1 cellular context compared by ENCODE assay signal in genomic region chr4:2535386-2536192, GRCh38.
TF ChIP-seq lines count a peak whose summit lies in the region.

No MANE protein-coding gene starts in this region.

TF ChIP-seq in WTC11, 78 proteins besides CTCF, POLR2A, EP300 and RAD21 (continued from another document and continues in another):
- no peak for TF ChIP-seq STAT6 (CRISPR knock-in tag; conservative IDR thresholded peaks at IDR 0.05; ENCODE audit: low read depth)
- TF ChIP-seq ZSCAN18 (CRISPR knock-in tag; IDR thresholded peaks at IDR 0.05) = no peak
- TF ChIP-seq ZNF121 (CRISPR knock-in tag; IDR thresholded peaks at IDR 0.05) = no peak
- no peak for TF ChIP-seq NR1H2 (CRISPR knock-in tag; IDR thresholded peaks at IDR 0.05)
- no peak for TF ChIP-seq MXD4 (CRISPR knock-in tag; IDR thresholded peaks at IDR 0.05; ENCODE audit: borderline replicate concordance)
- TF ChIP-seq USF1 (CRISPR knock-in tag; IDR thresholded peaks at IDR 0.05) = no peak; the same call in 1 of the 2 replicates
- no peak for TF ChIP-seq ZNF423 (CRISPR knock-in tag; IDR thresholded peaks at IDR 0.05)
- no peak for TF ChIP-seq CDX4 (CRISPR knock-in tag; IDR thresholded peaks at IDR 0.05; ENCODE audit: borderline replicate concordance)
- 0 out of 2 replicates have a peak, but pooled peaks have one; percentile 64 for TF ChIP-seq TP53 (CRISPR knock-in tag; IDR thresholded peaks at IDR 0.05)
- no peak for TF ChIP-seq ATF2 (CRISPR knock-in tag; IDR thresholded peaks at IDR 0.05; ENCODE audit: borderline replicate concordance, low read depth)
- TF ChIP-seq ATF1 (CRISPR knock-in tag; IDR thresholded peaks at IDR 0.05) = no peak
- TF ChIP-seq E2F4 (CRISPR knock-in tag; IDR thresholded peaks at IDR 0.05; ENCODE audit: borderline replicate concordance, low read depth) = no peak
- TF ChIP-seq AR (CRISPR knock-in tag; IDR thresholded peaks at IDR 0.05) = no peak
- no peak for TF ChIP-seq FOXP4 (CRISPR knock-in tag; IDR thresholded peaks at IDR 0.05)
- TF ChIP-seq TEAD1 (CRISPR knock-in tag; IDR thresholded peaks at IDR 0.05) = no peak
- TF ChIP-seq CBFB (CRISPR knock-in tag; IDR thresholded peaks at IDR 0.05; ENCODE audit: low read depth) = no peak
- TF ChIP-seq PRDM15 (CRISPR knock-in tag; IDR thresholded peaks at IDR 0.05) = no peak
- no peak for TF ChIP-seq ZNF219 (CRISPR knock-in tag; IDR thresholded peaks at IDR 0.05; ENCODE audit: borderline replicate concordance)
- TF ChIP-seq SOX15 (CRISPR knock-in tag; IDR thresholded peaks at IDR 0.05) = no peak
- no peak for TF ChIP-seq ZNF532 (CRISPR knock-in tag; IDR thresholded peaks at IDR 0.05; ENCODE audit: borderline replicate concordance)
- TF ChIP-seq PREB (CRISPR knock-in tag; IDR thresholded peaks at IDR 0.05; ENCODE audit: borderline replicate concordance) = no peak
- TF ChIP-seq NR2C2 (CRISPR knock-in tag; IDR thresholded peaks at IDR 0.05) = no peak
- TF ChIP-seq ZMAT4 (CRISPR knock-in tag; IDR thresholded peaks at IDR 0.05) = no peak
- TF ChIP-seq NFE2L1 (CRISPR knock-in tag; IDR thresholded peaks at IDR 0.05) = no peak
- no peak for TF ChIP-seq ZNF396 (CRISPR knock-in tag; IDR thresholded peaks at IDR 0.05; ENCODE audit: borderline replicate concordance)
- peak; percentile 33; the same call in 1 of the 2 replicates for TF ChIP-seq MAX (CRISPR knock-in tag; IDR thresholded peaks at IDR 0.05)
- no peak for TF ChIP-seq CREB1 (CRISPR knock-in tag; IDR thresholded peaks at IDR 0.05)
- no peak for TF ChIP-seq ZBTB21 (CRISPR knock-in tag; IDR thresholded peaks at IDR 0.05; ENCODE audit: borderline replicate concordance)
- 0 out of 2 replicates have a peak, but pooled peaks have one; percentile 33 for TF ChIP-seq EMX1 (CRISPR knock-in tag; IDR thresholded peaks at IDR 0.05)
